24 cellular contexts compared by ENCODE assay signal in the genomic region with DNA sequence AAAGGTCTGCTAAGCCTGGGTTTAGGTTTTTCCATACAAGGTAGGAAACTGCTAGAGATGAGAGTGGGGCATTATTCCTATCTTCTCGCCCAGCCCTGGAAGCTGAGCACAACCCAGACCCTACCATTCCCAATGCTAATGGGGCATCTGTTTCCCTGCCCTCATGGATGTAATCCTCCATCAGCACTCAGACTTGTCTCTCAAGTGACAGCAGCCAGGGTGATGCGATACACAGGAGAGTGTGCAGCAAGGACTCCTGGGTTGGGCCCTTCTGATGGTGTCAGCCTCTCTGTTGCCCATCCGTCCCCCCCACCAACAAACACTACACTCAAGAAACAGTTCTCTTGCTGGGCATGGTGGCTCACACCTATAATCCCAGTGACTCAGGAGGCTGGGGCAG.
"Had no signal": no experiment of that assay in that cellular context is flagged by ENCODE, and none has a peak within 500 bp of the region (broad histone marks: within the 10 kb centered on the region; RNA-seq: fewer than 3 reads in every experiment).

No MANE protein-coding gene starts in this region.

- H3K4me1 ChIP-seq: breast epithelium, SJSA1 had no signal

- H3K4me3 Mint-ChIP-seq: activated CD4-positive, alpha-beta memory T cell treated with anti-CD3 and anti-CD28 coated beads, Interleukin-2, amount 10 ng/mL, durations not matched to agents 7 days and 5 days; activated CD4-positive, alpha-beta T cell treated with anti-CD3 and anti-CD28 coated beads, Interleukin-2, amount 10 ng/mL, durations not matched to agents 24 days and 14 days; activated naive CD4-positive, alpha-beta T cell treated with anti-CD3 and anti-CD28 coated beads, Interleukin-2, amount 50 U/mL, for 24 hours; T-helper 1 cell treated with Interleukin-12 subunit alpha and Interleukin-12 subunit beta and Interleukin-4 antibody, amounts not matched to agents 30 μg/mL and 1 μg/mL, for 36 hours had no signal

- H3K27me3 ChIP-seq: breast epithelium, MG63, SJSA1 had no signal

- DNase-seq: activated CD4-positive, alpha-beta memory T cell treated with anti-CD3 and anti-CD28 coated beads, Interleukin-2, amount 10 ng/mL, durations not matched to agents 7 days and 5 days; activated CD4-positive, alpha-beta T cell treated with anti-CD3 and anti-CD28 coated beads, Interleukin-2, amount 10 ng/mL, durations not matched to agents 24 days and 14 days; activated effector memory CD4-positive, alpha-beta T cell treated with Interleukin-2 at 50 U/mL for 16 hours; activated naive CD4-positive, alpha-beta T cell; caudate nucleus; MG63; MV-4-11; NCI-H1092 treated with DMSO at 0.1 percent for 48 hours; NCI-H1417 treated with DMSO at 0.1 percent for 48 hours; NCI-H1694; NCI-H2029; NCI-H2107; NCI-H2171 treated with DMSO at 0.1 percent for 48 hours; NCI-H226; NCI-H526; NCI-H774; PC-3; SHP77 had no signal

- H3K27ac Mint-ChIP-seq: activated CD4-positive, alpha-beta memory T cell treated with anti-CD3 and anti-CD28 coated beads, Interleukin-2, amount 10 ng/mL, durations not matched to agents 7 days and 5 days; activated CD4-positive, alpha-beta T cell treated with anti-CD3 and anti-CD28 coated beads, Interleukin-2, amount 10 ng/mL, durations not matched to agents 24 days and 14 days; activated naive CD4-positive, alpha-beta T cell treated with anti-CD3 and anti-CD28 coated beads, Interleukin-2, amount 50 U/mL, for 24 hours; T-helper 1 cell treated with Interleukin-12 subunit alpha and Interleukin-12 subunit beta and Interleukin-4 antibody, amounts not matched to agents 30 μg/mL and 1 μg/mL, for 36 hours had no signal

- H3K9me3 Mint-ChIP-seq: activated CD4-positive, alpha-beta memory T cell treated with anti-CD3 and anti-CD28 coated beads, Interleukin-2, amount 10 ng/mL, durations not matched to agents 7 days and 5 days; activated CD4-positive, alpha-beta T cell treated with anti-CD3 and anti-CD28 coated beads, Interleukin-2, amount 10 ng/mL, durations not matched to agents 24 days and 14 days; activated naive CD4-positive, alpha-beta T cell treated with anti-CD3 and anti-CD28 coated beads, Interleukin-2, amount 50 U/mL, for 24 hours; T-helper 1 cell treated with Interleukin-12 subunit alpha and Interleukin-12 subunit beta and Interleukin-4 antibody, amounts not matched to agents 30 μg/mL and 1 μg/mL, for 36 hours had no signal

- FAIRE-seq: RCC 7860 had no signal

- H3K27me3 Mint-ChIP-seq: activated CD4-positive, alpha-beta memory T cell treated with anti-CD3 and anti-CD28 coated beads, Interleukin-2, amount 10 ng/mL, durations not matched to agents 7 days and 5 days; activated CD4-positive, alpha-beta T cell treated with anti-CD3 and anti-CD28 coated beads, Interleukin-2, amount 10 ng/mL, durations not matched to agents 24 days and 14 days; activated naive CD4-positive, alpha-beta T cell treated with anti-CD3 and anti-CD28 coated beads, Interleukin-2, amount 50 U/mL, for 24 hours had no signal

- H3K27ac ChIP-seq: breast epithelium, SJSA1 had no signal

- H3K4me1 Mint-ChIP-seq: activated CD4-positive, alpha-beta memory T cell treated with anti-CD3 and anti-CD28 coated beads, Interleukin-2, amount 10 ng/mL, durations not matched to agents 7 days and 5 days; activated naive CD4-positive, alpha-beta T cell treated with anti-CD3 and anti-CD28 coated beads, Interleukin-2, amount 50 U/mL, for 24 hours had no signal

- H3K9me3 ChIP-seq: breast epithelium, MG63, SJSA1 had no signal

- H3K4me3 ChIP-seq: breast epithelium, MG63, SJSA1 had no signal

- ATAC-seq: activated CD4-positive, CD25-positive, alpha-beta regulatory T cell treated with anti-CD3 and anti-CD28 coated beads, Interleukin-2, amount 50 U/mL, for 24 hours; PC-3 had no signal

- H3K36me3 ChIP-seq: breast epithelium had no signal
